3 cellular contexts compared by ENCODE assay signal in genomic region chr1:109274533-109275476, GRCh38.
A peak's percentile ranks its signal among the peaks of the same experiment; 100 is the strongest.
TF ChIP-seq lines count a peak whose summit lies in the region.

No MANE protein-coding gene starts in this region.

TF ChIP-seq in A549, 52 proteins besides CTCF, POLR2A, EP300 and RAD21 (continued from another document):
- TF ChIP-seq PBX3 (IDR thresholded peaks at IDR 0.05) = peak; percentile 54; the same call in 1 of the 2 replicates
- no peak for TF ChIP-seq FOSL2 (IDR thresholded peaks at IDR 0.05)
- peak; percentile 36; the same call in 1 of the 2 replicates for TF ChIP-seq FOSL2 (CRISPR knock-in tag; IDR thresholded peaks at IDR 0.05)
- TF ChIP-seq ZFP36 (IDR thresholded peaks at IDR 0.05; ENCODE audit: borderline replicate concordance, partially characterized antibody) = no peak
- TF ChIP-seq JUNB (IDR thresholded peaks at IDR 0.05) = peak; percentile 16; the same call in 1 of the 2 replicates
TF ChIP-seq in A549: peak in this region for 8.

TF ChIP-seq in K562, 482 proteins besides CTCF, POLR2A, EP300 and RAD21 (continued from another document and continues in another):
- peak; percentile 24; the same call in 1 of the 2 replicates for TF ChIP-seq VEZF1 (CRISPR knock-in tag; IDR thresholded peaks at IDR 0.05)
- peak; percentile 56 for TF ChIP-seq DPF2 (IDR thresholded peaks at IDR 0.05)
- TF ChIP-seq USF2 (CRISPR knock-in tag; IDR thresholded peaks at IDR 0.05) = 0 out of 2 replicates have a peak, but pooled peaks have one; percentile 7
- peak; percentile 77 for TF ChIP-seq ZNF592 (IDR thresholded peaks at IDR 0.05)
- TF ChIP-seq ID3 (CRISPR knock-in tag; IDR thresholded peaks at IDR 0.05) = no peak
- peak; percentile 39 for TF ChIP-seq ID3 (tag; IDR thresholded peaks at IDR 0.05)
- peak; percentile 68; the same call in 1 of the 2 replicates for TF ChIP-seq SOX6 (IDR thresholded peaks at IDR 0.05)
- TF ChIP-seq ZNF589 (CRISPR knock-in tag; IDR thresholded peaks at IDR 0.05; ENCODE audit: low read depth) = no peak
- TF ChIP-seq ZNF431 (CRISPR knock-in tag; IDR thresholded peaks at IDR 0.05) = no peak
- TF ChIP-seq TAF1 (IDR thresholded peaks at IDR 0.05; ENCODE audit: control insufficient read depth, extremely low read depth, insufficient read depth, low read length, severe bottlenecking) = peak; percentile 22
- TF ChIP-seq PRMT5 (CRISPR knock-in tag; IDR thresholded peaks at IDR 0.05) = no peak
- TF ChIP-seq FOXK1 (CRISPR knock-in tag; IDR thresholded peaks at IDR 0.05; ENCODE audit: borderline replicate concordance) = no peak
- TF ChIP-seq CXXC5 (CRISPR knock-in tag; IDR thresholded peaks at IDR 0.05) = peak; percentile 46; the same call in 1 of the 2 replicates
- no peak for TF ChIP-seq CGGBP1 (CRISPR knock-in tag; IDR thresholded peaks at IDR 0.05)
- peak; percentile 81 for TF ChIP-seq SMAD4 (CRISPR knock-in tag; conservative IDR thresholded peaks at IDR 0.05)
- peak; percentile 42; the same call in 1 of the 2 replicates for TF ChIP-seq FOSL1 (tag; conservative IDR thresholded peaks at IDR 0.05)
- TF ChIP-seq CC2D1A (IDR thresholded peaks at IDR 0.05) = 0 out of 2 replicates have a peak, but pooled peaks have one; percentile 35
- TF ChIP-seq MEF2D (tag; conservative IDR thresholded peaks at IDR 0.05; ENCODE audit: low read depth) = peak; percentile 75; the same call in 1 of the 2 replicates
- peak; percentile 46; the same call in 1 of the 2 replicates for TF ChIP-seq ZBTB7A (IDR thresholded peaks at IDR 0.05; ENCODE audit: borderline replicate concordance, control insufficient read depth, low read depth, low read length)

TF ChIP-seq in HepG2, 621 proteins besides CTCF, POLR2A, EP300 and RAD21 (continued from another document and continues in another):
- TF ChIP-seq ATF1 (CRISPR knock-in tag; IDR thresholded peaks at IDR 0.05) = no peak
- TF ChIP-seq ZNF891 (CRISPR knock-in tag; IDR thresholded peaks at IDR 0.05) = peak; percentile 44; the same call in 1 of the 2 replicates
- TF ChIP-seq MXD3 (CRISPR knock-in tag; IDR thresholded peaks at IDR 0.05) = no peak
- no peak for TF ChIP-seq ZNF431 (CRISPR knock-in tag; IDR thresholded peaks at IDR 0.05; ENCODE audit: borderline replicate concordance, low read depth)
- TF ChIP-seq NR1H2 (CRISPR knock-in tag; IDR thresholded peaks at IDR 0.05; ENCODE audit: borderline replicate concordance, low read depth) = no peak
- TF ChIP-seq ZNF282 (IDR thresholded peaks at IDR 0.05; ENCODE audit: partially characterized antibody) = no peak
- 0 out of 2 replicates have a peak, but pooled peaks have one; percentile 36 for TF ChIP-seq ZBTB43 (CRISPR knock-in tag; conservative IDR thresholded peaks at IDR 0.05)
- TF ChIP-seq MTA3 (CRISPR knock-in tag; IDR thresholded peaks at IDR 0.05) = no peak
- no peak for TF ChIP-seq RFX1 (IDR thresholded peaks at IDR 0.05)
- TF ChIP-seq ZFP82 (CRISPR knock-in tag; IDR thresholded peaks at IDR 0.05; ENCODE audit: borderline replicate concordance) = no peak
- no peak for TF ChIP-seq YEATS2 (CRISPR knock-in tag; IDR thresholded peaks at IDR 0.05; ENCODE audit: borderline replicate concordance)
- TF ChIP-seq ZNF776 (CRISPR knock-in tag; IDR thresholded peaks at IDR 0.05) = no peak
- no peak for TF ChIP-seq LRRFIP1 (CRISPR knock-in tag; conservative IDR thresholded peaks at IDR 0.05)
- TF ChIP-seq KAT7 (CRISPR knock-in tag; IDR thresholded peaks at IDR 0.05; ENCODE audit: borderline replicate concordance) = no peak
- peak; percentile 64; the same call in 1 of the 2 replicates for TF ChIP-seq MIER3 (CRISPR knock-in tag; IDR thresholded peaks at IDR 0.05; ENCODE audit: borderline replicate concordance)
- TF ChIP-seq TFDP1 (CRISPR knock-in tag; IDR thresholded peaks at IDR 0.05; ENCODE audit: borderline replicate concordance) = peak; percentile 77; the same call in 1 of the 2 replicates
- TF ChIP-seq ZEB1 (IDR thresholded peaks at IDR 0.05; ENCODE audit: insufficient replicate concordance, low read depth) = peak; percentile 79
- peak; percentile 91 for TF ChIP-seq FOXA3 (CRISPR knock-in tag; IDR thresholded peaks at IDR 0.05)
- TF ChIP-seq NR0B2 (CRISPR knock-in tag; IDR thresholded peaks at IDR 0.05) = no peak; the same call in 1 of the 2 replicates
- TF ChIP-seq ZBTB21 (CRISPR knock-in tag; IDR thresholded peaks at IDR 0.05) = no peak
- TF ChIP-seq ZNF280D (CRISPR knock-in tag; IDR thresholded peaks at IDR 0.05) = no peak
- TF ChIP-seq ZNF232 (CRISPR knock-in tag; IDR thresholded peaks at IDR 0.05; ENCODE audit: borderline replicate concordance) = 0 out of 2 replicates have a peak, but pooled peaks have one; percentile 39
- no peak for TF ChIP-seq ZNF160 (CRISPR knock-in tag; IDR thresholded peaks at IDR 0.05)
- TF ChIP-seq KLF15 (CRISPR knock-in tag; IDR thresholded peaks at IDR 0.05; ENCODE audit: borderline replicate concordance) = no peak
- TF ChIP-seq ZNF10 (CRISPR knock-in tag; IDR thresholded peaks at IDR 0.05; ENCODE audit: borderline replicate concordance, low read depth) = no peak
- no peak for TF ChIP-seq ZNF275 (CRISPR knock-in tag; IDR thresholded peaks at IDR 0.05; ENCODE audit: borderline replicate concordance)
- TF ChIP-seq ZNF768 (CRISPR knock-in tag; IDR thresholded peaks at IDR 0.05) = peak; percentile 14; the same call in 1 of the 2 replicates
- no peak for TF ChIP-seq HNRNPK (IDR thresholded peaks at IDR 0.05; ENCODE audit: low read depth, low read length, poor library complexity, severe bottlenecking)
- TF ChIP-seq KIAA2018 (CRISPR knock-in tag; IDR thresholded peaks at IDR 0.05; ENCODE audit: borderline replicate concordance) = no peak
